Comparison of ENCODE assay signal across 36 cellular contexts in genomic region chr3:145522893-145523651, GRCh38.
"Had no signal": no experiment of that assay in that cellular context is flagged by ENCODE, and none has a peak within 500 bp of the region (broad histone marks: within the 10 kb centered on the region; RNA-seq: fewer than 3 reads in every experiment).

No MANE protein-coding gene starts in this region.

- ATAC-seq: effector memory CD8-positive, alpha-beta T cell; gastrocnemius medialis; lower lobe of right lung; naive thymus-derived CD8-positive, alpha-beta T cell; psoas muscle; T-helper 17 cell had no signal

- H3K27me3 ChIP-seq: brain microvascular endothelial cell, gastrocnemius medialis, uterus had no signal

- H3K36me3 ChIP-seq: brain microvascular endothelial cell, gastrocnemius medialis, lower lobe of right lung, thoracic aorta, uterus, WERI-Rb-1 had no signal

- H3K4me2 ChIP-seq: smooth muscle cell had no signal

- H2AFZ ChIP-seq: parathyroid adenoma had no signal

- DNase-seq: activated CD4-positive, alpha-beta memory T cell treated with anti-CD3 and anti-CD28 coated beads for 36 hours; activated CD4-positive, alpha-beta T cell treated with anti-CD3 and anti-CD28 coated beads, Interleukin-2, amount 10 ng/mL, durations not matched to agents 24 days and 14 days; activated CD4-positive, CD25-positive, alpha-beta regulatory T cell treated with anti-CD3 and anti-CD28 coated beads, Interleukin-2, amount 50 U/mL, for 72 hours; activated CD8-positive, alpha-beta memory T cell treated with anti-CD3 and anti-CD28 coated beads, Interleukin-2, amount 50 U/mL, for 4 hours; activated effector memory CD4-positive, alpha-beta T cell treated with anti-CD3 and anti-CD28 coated beads, Interleukin-2, amount 50 U/mL, for 16 hours; activated naive CD4-positive, alpha-beta T cell treated with anti-CD3 and anti-CD28 coated beads for 36 hours; activated naive CD8-positive, alpha-beta T cell treated with anti-CD3 and anti-CD28 coated beads, Interleukin-2, amount 10 ng/mL, durations not matched to agents 7 days and 5 days; activated T-cell treated with anti-CD3 and anti-CD28 coated beads, Interleukin-2, amount 50 U/mL, for 1 hour; brain microvascular endothelial cell; caudate nucleus; cortex of kidney; effector memory CD8-positive, alpha-beta T cell; erythroblast; gastrocnemius medialis; glutamatergic neuron; hypothalamus; immature natural killer cell; kidney; lower lobe of right lung; mesenchymal stem cell; naive thymus-derived CD8-positive, alpha-beta T cell; occipital lobe; psoas muscle; stimulated activated CD4-positive, alpha-beta T cell treated with anti-CD3 and anti-CD28 coated beads, Interleukin-1b, Interleukin-23, amount 100 ng/mL, for 48 hours; stimulated activated CD4-positive, alpha-beta T cell treated with anti-CD3 and anti-CD28 coated beads, Interleukin-4, amount 100 ng/mL, for 4 hours; stimulated activated CD8-positive, alpha-beta memory T cell treated with anti-CD3 and anti-CD28 coated beads, Interleukin-4, amount 100 ng/mL, for 48 hours; stimulated activated naive CD4-positive, alpha-beta T cell treated with Interleukin-2 at 50 U/mL for 16 hours; T-helper 17 cell; T1000; trophoblast cell; uterus; WERI-Rb-1 had no signal

- H3K4me3 ChIP-seq: gastrocnemius medialis, lower lobe of right lung, psoas muscle, smooth muscle cell, thoracic aorta, uterus had no signal

- H3K79me2 ChIP-seq: parathyroid adenoma had no signal

- FAIRE-seq: astrocyte, kidney had no signal

- H3K9me3 ChIP-seq: gastrocnemius medialis, lower lobe of right lung, psoas muscle, thoracic aorta, uterus had no signal

- H3K4me1 ChIP-seq: gastrocnemius medialis, lower lobe of right lung, parathyroid adenoma, psoas muscle, uterus had no signal

- H3K9ac ChIP-seq: parathyroid adenoma had no signal

- H3K27ac ChIP-seq: brain microvascular endothelial cell, gastrocnemius medialis, lower lobe of right lung, parathyroid adenoma, psoas muscle, thoracic aorta, uterus, WERI-Rb-1 had no signal
